1 cellular context compared by ENCODE assay signal in the genomic region with DNA sequence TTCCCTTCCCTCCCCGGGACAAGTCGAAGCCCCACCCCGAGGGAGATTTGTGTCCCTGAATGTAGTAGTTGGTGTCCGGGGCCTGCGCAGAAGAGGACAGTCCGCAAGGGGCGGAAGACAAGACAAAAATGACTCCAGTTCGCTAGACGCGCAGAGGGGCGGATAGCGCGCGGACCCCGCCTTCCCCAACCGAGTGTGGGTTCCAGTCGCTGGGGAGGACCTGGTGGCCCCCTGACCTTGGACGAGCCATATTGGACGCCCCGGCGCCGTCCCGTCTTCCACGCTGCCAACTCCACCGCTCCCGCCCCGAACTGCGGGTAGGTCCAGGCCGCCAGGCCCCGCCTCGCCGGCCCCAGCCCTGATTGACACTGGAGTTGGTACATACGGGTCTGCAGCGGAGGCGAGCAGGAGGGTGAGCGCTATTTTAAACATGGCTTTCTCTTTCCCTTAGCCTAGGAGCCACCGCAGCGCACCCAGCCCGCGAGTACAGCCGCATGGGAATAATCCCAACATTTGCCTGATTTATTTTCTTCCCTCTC.
TF ChIP-seq lines count a peak whose summit lies in the region.

No MANE protein-coding gene starts in this region.

TF ChIP-seq in K562, 482 proteins besides CTCF, POLR2A, EP300 and RAD21 (continued from another document and continues in another):
- TF ChIP-seq RREB1 (CRISPR knock-in tag; IDR thresholded peaks at IDR 0.05): no peak
- no peak for TF ChIP-seq TCFL5 (CRISPR knock-in tag; conservative IDR thresholded peaks at IDR 0.05)
- peak in 1 of 2 experiments; percentile 37; a peak in 1 of 4 replicates for TF ChIP-seq RCOR1 (IDR thresholded peaks at IDR 0.05; ENCODE audit: borderline replicate concordance in 1 of 2, low read depth in 2 of 2, low read length in 2 of 2)
- 0 out of 2 replicates have a peak, but pooled peaks have one; percentile 13 for TF ChIP-seq NFIC (IDR thresholded peaks at IDR 0.05)
- no peak for TF ChIP-seq ZBTB34 (CRISPR knock-in tag; IDR thresholded peaks at IDR 0.05)
- TF ChIP-seq SP1 (CRISPR knock-in tag; IDR thresholded peaks at IDR 0.05): 0 out of 2 replicates have a peak, but pooled peaks have one; percentile 28
- TF ChIP-seq FOXP1 (CRISPR knock-in tag; IDR thresholded peaks at IDR 0.05): no peak
- no peak for TF ChIP-seq HDGF (IDR thresholded peaks at IDR 0.05)
- 0 out of 2 replicates have a peak, but pooled peaks have one; percentile 46 for TF ChIP-seq SMAD4 (CRISPR knock-in tag; conservative IDR thresholded peaks at IDR 0.05)
- TF ChIP-seq ZNF583 (CRISPR knock-in tag; IDR thresholded peaks at IDR 0.05): no peak
- TF ChIP-seq, protein P1, sequence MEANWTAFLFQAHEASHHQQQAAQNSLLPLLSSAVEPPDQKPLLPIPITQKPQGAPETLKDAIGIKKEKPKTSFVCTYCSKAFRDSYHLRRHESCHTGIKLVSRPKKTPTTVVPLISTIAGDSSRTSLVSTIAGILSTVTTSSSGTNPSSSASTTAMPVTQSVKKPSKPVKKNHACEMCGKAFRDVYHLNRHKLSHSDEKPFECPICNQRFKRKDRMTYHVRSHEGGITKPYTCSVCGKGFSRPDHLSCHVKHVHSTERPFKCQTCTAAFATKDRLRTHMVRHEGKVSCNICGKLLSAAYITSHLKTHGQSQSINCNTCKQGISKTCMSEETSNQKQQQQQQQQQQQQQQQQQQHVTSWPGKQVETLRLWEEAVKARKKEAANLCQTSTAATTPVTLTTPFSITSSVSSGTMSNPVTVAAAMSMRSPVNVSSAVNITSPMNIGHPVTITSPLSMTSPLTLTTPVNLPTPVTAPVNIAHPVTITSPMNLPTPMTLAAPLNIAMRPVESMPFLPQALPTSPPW (CRISPR knock-in tag; IDR thresholded peaks at IDR 0.05): peak; percentile 52
- TF ChIP-seq TBP (optimal IDR thresholded peaks at IDR 0.05; ENCODE audit: low read depth, low read length): peak; percentile 58
- peak; percentile 15 for TF ChIP-seq TAF9B (IDR thresholded peaks at IDR 0.05; ENCODE audit: partially characterized antibody)
- TF ChIP-seq POLR2H (tag; IDR thresholded peaks at IDR 0.05; ENCODE audit: low read depth): peak; percentile 59; the same call in 1 of the 2 replicates
- TF ChIP-seq CXXC5 (CRISPR knock-in tag; IDR thresholded peaks at IDR 0.05): peak; percentile 64
- TF ChIP-seq SAFB (IDR thresholded peaks at IDR 0.05; ENCODE audit: borderline replicate concordance, low read depth, low read length): no peak
- TF ChIP-seq CTBP1 (IDR thresholded peaks at IDR 0.05; ENCODE audit: borderline replicate concordance): peak; percentile 33; the same call in 1 of the 2 replicates
- TF ChIP-seq L3MBTL2 (IDR thresholded peaks at IDR 0.05): peak; percentile 15; the same call in 1 of the 2 replicates
- no peak for TF ChIP-seq BDP1 (IDR thresholded peaks at IDR 0.05; ENCODE audit: insufficient read depth, insufficient read length)
- peak; percentile 65 for TF ChIP-seq SUPT5H (IDR thresholded peaks at IDR 0.05)
- TF ChIP-seq TFE3 (CRISPR knock-in tag; IDR thresholded peaks at IDR 0.05): no peak
- TF ChIP-seq, protein P2, sequence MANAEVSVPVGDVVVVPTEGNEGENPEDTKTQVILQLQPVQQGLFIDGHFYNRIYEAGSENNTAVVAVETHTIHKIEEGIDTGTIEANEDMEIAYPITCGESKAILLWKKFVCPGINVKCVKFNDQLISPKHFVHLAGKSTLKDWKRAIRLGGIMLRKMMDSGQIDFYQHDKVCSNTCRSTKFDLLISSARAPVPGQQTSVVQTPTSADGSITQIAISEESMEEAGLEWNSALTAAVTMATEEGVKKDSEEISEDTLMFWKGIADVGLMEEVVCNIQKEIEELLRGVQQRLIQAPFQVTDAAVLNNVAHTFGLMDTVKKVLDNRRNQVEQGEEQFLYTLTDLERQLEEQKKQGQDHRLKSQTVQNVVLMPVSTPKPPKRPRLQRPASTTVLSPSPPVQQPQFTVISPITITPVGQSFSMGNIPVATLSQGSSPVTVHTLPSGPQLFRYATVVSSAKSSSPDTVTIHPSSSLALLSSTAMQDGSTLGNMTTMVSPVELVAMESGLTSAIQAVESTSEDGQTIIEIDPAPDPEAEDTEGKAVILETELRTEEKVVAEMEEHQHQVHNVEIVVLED (CRISPR knock-in tag; IDR thresholded peaks at IDR 0.05): 0 out of 2 replicates have a peak, but pooled peaks have one; percentile 11
- TF ChIP-seq, protein P3, sequence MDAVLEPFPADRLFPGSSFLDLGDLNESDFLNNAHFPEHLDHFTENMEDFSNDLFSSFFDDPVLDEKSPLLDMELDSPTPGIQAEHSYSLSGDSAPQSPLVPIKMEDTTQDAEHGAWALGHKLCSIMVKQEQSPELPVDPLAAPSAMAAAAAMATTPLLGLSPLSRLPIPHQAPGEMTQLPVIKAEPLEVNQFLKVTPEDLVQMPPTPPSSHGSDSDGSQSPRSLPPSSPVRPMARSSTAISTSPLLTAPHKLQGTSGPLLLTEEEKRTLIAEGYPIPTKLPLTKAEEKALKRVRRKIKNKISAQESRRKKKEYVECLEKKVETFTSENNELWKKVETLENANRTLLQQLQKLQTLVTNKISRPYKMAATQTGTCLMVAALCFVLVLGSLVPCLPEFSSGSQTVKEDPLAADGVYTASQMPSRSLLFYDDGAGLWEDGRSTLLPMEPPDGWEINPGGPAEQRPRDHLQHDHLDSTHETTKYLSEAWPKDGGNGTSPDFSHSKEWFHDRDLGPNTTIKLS (IDR thresholded peaks at IDR 0.05; ENCODE audit: borderline replicate concordance, low read depth): 0 out of 2 replicates have a peak, but pooled peaks have one; percentile 14
- TF ChIP-seq, protein P4, sequence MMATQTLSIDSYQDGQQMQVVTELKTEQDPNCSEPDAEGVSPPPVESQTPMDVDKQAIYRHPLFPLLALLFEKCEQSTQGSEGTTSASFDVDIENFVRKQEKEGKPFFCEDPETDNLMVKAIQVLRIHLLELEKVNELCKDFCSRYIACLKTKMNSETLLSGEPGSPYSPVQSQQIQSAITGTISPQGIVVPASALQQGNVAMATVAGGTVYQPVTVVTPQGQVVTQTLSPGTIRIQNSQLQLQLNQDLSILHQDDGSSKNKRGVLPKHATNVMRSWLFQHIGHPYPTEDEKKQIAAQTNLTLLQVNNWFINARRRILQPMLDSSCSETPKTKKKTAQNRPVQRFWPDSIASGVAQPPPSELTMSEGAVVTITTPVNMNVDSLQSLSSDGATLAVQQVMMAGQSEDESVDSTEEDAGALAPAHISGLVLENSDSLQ (IDR thresholded peaks at IDR 0.05): peak; percentile 98
- 0 out of 4 replicates have a peak, but pooled peaks of 1 of the 2 experiments have one; percentile 5 for TF ChIP-seq SRF (CRISPR knock-in tag; IDR thresholded peaks at IDR 0.05)
- 0 out of 4 replicates have a peak, but pooled peaks of 1 of the 2 experiments have one; percentile 34 for TF ChIP-seq UBTF (IDR thresholded peaks at IDR 0.05; ENCODE audit: borderline replicate concordance in 1 of 2, low read depth in 2 of 2, low read length in 2 of 2)
- TF ChIP-seq, protein P5, sequence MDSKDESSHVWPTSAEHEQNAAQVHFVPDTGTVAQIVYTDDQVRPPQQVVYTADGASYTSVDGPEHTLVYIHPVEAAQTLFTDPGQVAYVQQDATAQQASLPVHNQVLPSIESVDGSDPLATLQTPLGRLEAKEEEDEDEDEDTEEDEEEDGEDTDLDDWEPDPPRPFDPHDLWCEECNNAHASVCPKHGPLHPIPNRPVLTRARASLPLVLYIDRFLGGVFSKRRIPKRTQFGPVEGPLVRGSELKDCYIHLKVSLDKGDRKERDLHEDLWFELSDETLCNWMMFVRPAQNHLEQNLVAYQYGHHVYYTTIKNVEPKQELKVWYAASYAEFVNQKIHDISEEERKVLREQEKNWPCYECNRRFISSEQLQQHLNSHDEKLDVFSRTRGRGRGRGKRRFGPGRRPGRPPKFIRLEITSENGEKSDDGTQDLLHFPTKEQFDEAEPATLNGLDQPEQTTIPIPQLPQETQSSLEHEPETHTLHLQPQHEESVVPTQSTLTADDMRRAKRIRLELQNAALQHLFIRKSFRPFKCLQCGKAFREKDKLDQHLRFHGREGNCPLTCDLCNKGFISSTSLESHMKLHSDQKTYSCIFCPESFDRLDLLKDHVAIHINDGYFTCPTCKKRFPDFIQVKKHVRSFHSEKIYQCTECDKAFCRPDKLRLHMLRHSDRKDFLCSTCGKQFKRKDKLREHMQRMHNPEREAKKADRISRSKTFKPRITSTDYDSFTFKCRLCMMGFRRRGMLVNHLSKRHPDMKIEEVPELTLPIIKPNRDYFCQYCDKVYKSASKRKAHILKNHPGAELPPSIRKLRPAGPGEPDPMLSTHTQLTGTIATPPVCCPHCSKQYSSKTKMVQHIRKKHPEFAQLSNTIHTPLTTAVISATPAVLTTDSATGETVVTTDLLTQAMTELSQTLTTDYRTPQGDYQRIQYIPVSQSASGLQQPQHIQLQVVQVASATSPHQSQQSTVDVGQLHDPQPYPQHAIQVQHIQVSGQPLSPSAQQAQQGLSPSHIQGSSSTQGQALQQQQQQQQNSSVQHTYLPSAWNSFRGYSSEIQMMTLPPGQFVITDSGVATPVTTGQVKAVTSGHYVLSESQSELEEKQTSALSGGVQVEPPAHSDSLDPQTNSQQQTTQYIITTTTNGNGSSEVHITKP (IDR thresholded peaks at IDR 0.05; ENCODE audit: partially characterized antibody): peak; percentile 17
- TF ChIP-seq HNRNPLL (IDR thresholded peaks at IDR 0.05; ENCODE audit: low read depth, low read length, poor library complexity, severe bottlenecking): peak; percentile 97
- 0 out of 2 replicates have a peak, but pooled peaks have one; percentile 17 for TF ChIP-seq ARID1B (IDR thresholded peaks at IDR 0.05)
- TF ChIP-seq KDM1A (IDR thresholded peaks at IDR 0.05): 0 out of 4 replicates have a peak, but pooled peaks of 1 of the 2 experiments have one; percentile 6
- peak; percentile 80 for TF ChIP-seq RBFOX2 (IDR thresholded peaks at IDR 0.05; ENCODE audit: low read depth, low read length)
